In the genomic region with DNA sequence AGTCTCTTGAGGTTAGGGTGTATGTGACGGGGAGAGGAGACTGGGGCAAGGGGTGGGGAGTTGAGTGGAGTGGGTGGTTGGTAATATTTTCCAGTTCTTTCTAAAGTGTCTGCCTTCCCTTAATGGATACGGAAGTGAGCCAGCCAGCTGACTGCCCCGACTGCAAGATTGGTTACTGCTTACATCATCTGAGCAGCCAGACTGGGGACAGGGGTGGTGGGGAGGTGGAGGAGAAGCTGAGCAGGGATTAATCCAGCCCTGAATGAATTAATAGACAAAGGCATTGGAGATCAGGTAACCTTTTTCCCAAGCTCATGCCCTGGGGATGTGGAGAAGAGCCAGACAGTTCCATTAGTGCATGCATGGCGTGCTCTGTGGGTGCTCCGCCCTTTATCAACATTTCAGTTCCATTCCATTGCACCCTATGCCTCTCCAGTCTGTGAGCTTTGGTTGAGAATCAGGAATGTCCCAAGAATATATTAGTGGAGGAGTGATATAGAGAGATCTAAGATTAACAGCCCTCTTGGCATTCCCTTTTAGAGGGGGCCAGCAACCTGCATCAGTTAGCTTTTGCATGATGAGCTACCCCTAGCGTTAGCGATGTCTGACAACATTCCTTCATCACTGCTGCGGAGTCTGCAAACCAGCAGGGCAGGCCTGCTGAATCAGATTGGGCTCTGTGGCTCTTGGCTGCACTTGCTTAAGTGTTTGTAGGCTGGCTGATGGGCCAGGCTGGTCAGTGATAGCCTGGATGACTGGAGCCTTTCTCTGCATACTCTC, we compare ENCODE assay signal across 10 cellular contexts.
DNase-seq lines count a peak whose midpoint lies in the region; ATAC-seq and TF ChIP-seq lines count a peak whose summit lies in the region.
"Had no signal": no experiment of that assay in that cellular context is flagged by ENCODE, and none has a peak within 500 bp of the region (broad histone marks: within the 10 kb centered on the region; RNA-seq: fewer than 3 reads in every experiment).

No MANE protein-coding gene starts in this region.

- H3K4me3 Mint-ChIP-seq in activated CD4-positive, alpha-beta memory T cell treated with anti-CD3 and anti-CD28 coated beads, Interleukin-2, amount 10 ng/mL, durations not matched to agents 7 days and 5 days, result no peak overlapping the region
- no peak overlapping the region for H3K4me3 Mint-ChIP-seq in effector memory CD8-positive, alpha-beta T cell
- H3K4me3 Mint-ChIP-seq: activated naive CD4-positive, alpha-beta T cell treated with anti-CD3 and anti-CD28 coated beads, Interleukin-2, amount 50 U/mL, for 24 hours had no signal

- peaks cover 3% of the 10 kb centered on the region for H3K27me3 Mint-ChIP-seq in activated CD4-positive, alpha-beta memory T cell treated with anti-CD3 and anti-CD28 coated beads, Interleukin-2, amount 10 ng/mL, durations not matched to agents 7 days and 5 days
- H3K27me3 Mint-ChIP-seq in effector memory CD8-positive, alpha-beta T cell, result peaks cover 27 to 34% of the 10 kb centered on the region in 2 donors
- H3K27me3 Mint-ChIP-seq: activated naive CD4-positive, alpha-beta T cell treated with anti-CD3 and anti-CD28 coated beads, Interleukin-2, amount 50 U/mL, for 24 hours had no signal

- no peak for ATAC-seq in effector memory CD8-positive, alpha-beta T cell (replicated peaks)

- intact Hi-C loops in ascending aorta (cut with DNase I), result loop anchor here (1.0 to 10.0 kb wide), 4 partner anchors 17 to 238 kb away; no protein-coding TSS in a partner anchor
- intact Hi-C loops in transverse colon (cut with DNase I; ENCODE audit: low total_unique reads), result no loop called here

- 43 to 70% methylated on average over 3 to 7 of the region's 8 CpGs for WGBS in transverse colon (ENCODE audit: low coverage in 1 of 2), 2 donors

- POLR2A ChIA-PET in activated CD4-positive, alpha-beta memory T cell treated with anti-CD3 and anti-CD28 coated beads, Interleukin-2, amount 10 ng/mL, durations not matched to agents 7 days and 5 days (lab: Charles Lee), result interaction anchor here (0.6 kb wide), 1 partner anchor 729 kb away, joined by 3 read pairs; no protein-coding TSS in a partner anchor

- H3K9me3 ChIP-seq in ascending aorta (no peaks in the 10 kb centered on the region), transverse colon (no peaks in the 10 kb centered on the region)

- H3K27ac ChIP-seq in ascending aorta, result peak overlapping the region; percentile 90 to 93
- H3K27ac ChIP-seq in transverse colon, result peak overlapping the region; percentile 30 to 67 (median 51)

- DNase-seq in NCI-H1092 treated with DMSO at 0.1 percent for 48 hours (lab: John Stamatoyannopoulos, UW) (peak; percentile 17), NCI-H1092 (lab: John Stamatoyannopoulos, UW) (no peak), ascending aorta (ENCODE audit: low spot score in 2 of 2) (peak; percentile 73 to 94), islet precursor cell (peak; percentile 95), transverse colon (no peak)
- DNase-seq in activated CD4-positive, alpha-beta memory T cell treated with anti-CD3 and anti-CD28 coated beads, Interleukin-2, amount 10 ng/mL, durations not matched to agents 7 days and 5 days, result no peak
- no peak for DNase-seq in activated CD8-positive, alpha-beta memory T cell treated with anti-CD3 and anti-CD28 coated beads, Interleukin-2, amount 50 U/mL, for 4 hours
- no peak for DNase-seq in effector memory CD8-positive, alpha-beta T cell
- DNase-seq: nucleus accumbens had no signal

- no peak for TF ChIP-seq EP300 in transverse colon (IDR thresholded peaks at IDR 0.05; ENCODE audit: low read depth)

- TF ChIP-seq CTCF in ascending aorta (IDR thresholded peaks at IDR 0.05) (peak in 2 of 3 experiments; percentile 18 to 25), transverse colon (IDR thresholded peaks at IDR 0.05) (no peak)

- no peaks in the 10 kb centered on the region for H3K9me3 Mint-ChIP-seq in activated CD4-positive, alpha-beta memory T cell treated with anti-CD3 and anti-CD28 coated beads, Interleukin-2, amount 10 ng/mL, durations not matched to agents 7 days and 5 days
- peaks cover 0 to 2% of the 10 kb centered on the region in 2 donors for H3K9me3 Mint-ChIP-seq in effector memory CD8-positive, alpha-beta T cell
- H3K9me3 Mint-ChIP-seq: activated naive CD4-positive, alpha-beta T cell treated with anti-CD3 and anti-CD28 coated beads, Interleukin-2, amount 50 U/mL, for 24 hours had no signal

- H3K36me3 Mint-ChIP-seq in activated CD4-positive, alpha-beta memory T cell treated with anti-CD3 and anti-CD28 coated beads, Interleukin-2, amount 10 ng/mL, durations not matched to agents 7 days and 5 days (ENCODE audit: low read depth), result no peaks in the 10 kb centered on the region
- H3K36me3 Mint-ChIP-seq in effector memory CD8-positive, alpha-beta T cell (ENCODE audit: insufficient read depth), result no peaks in the 10 kb centered on the region
- H3K36me3 Mint-ChIP-seq: activated naive CD4-positive, alpha-beta T cell treated with anti-CD3 and anti-CD28 coated beads, Interleukin-2, amount 50 U/mL, for 24 hours had no signal

- no peak overlapping the region for H3K27ac Mint-ChIP-seq in activated CD4-positive, alpha-beta memory T cell treated with anti-CD3 and anti-CD28 coated beads, Interleukin-2, amount 10 ng/mL, durations not matched to agents 7 days and 5 days
- H3K27ac Mint-ChIP-seq in effector memory CD8-positive, alpha-beta T cell, result no peak overlapping the region
- H3K27ac Mint-ChIP-seq: activated naive CD4-positive, alpha-beta T cell treated with anti-CD3 and anti-CD28 coated beads, Interleukin-2, amount 50 U/mL, for 24 hours had no signal

- H3K36me3 ChIP-seq in ascending aorta, result no peaks in the 10 kb centered on the region
- no peaks in the 10 kb centered on the region for H3K36me3 ChIP-seq in transverse colon

- no peaks in the 10 kb centered on the region for H3K4me1 Mint-ChIP-seq in activated CD4-positive, alpha-beta memory T cell treated with anti-CD3 and anti-CD28 coated beads, Interleukin-2, amount 10 ng/mL, durations not matched to agents 7 days and 5 days
- no peaks in the 10 kb centered on the region for H3K4me1 Mint-ChIP-seq in effector memory CD8-positive, alpha-beta T cell (ENCODE audit: low read depth in 2 of 2)
- H3K4me1 Mint-ChIP-seq: activated naive CD4-positive, alpha-beta T cell treated with anti-CD3 and anti-CD28 coated beads, Interleukin-2, amount 50 U/mL, for 24 hours had no signal

- in situ Hi-C loops in transverse colon (cut with MboI; ENCODE audit: low pct_ligation_motif_present in 1 of 4, low pct_unique_long_range_greater_than_20kb in 1 of 4, low sequenced_read_pairs in 3 of 4), result no loop called here

- CTCF ChIA-PET in activated CD4-positive, alpha-beta memory T cell treated with anti-CD3 and anti-CD28 coated beads, Interleukin-2, amount 10 ng/mL, durations not matched to agents 7 days and 5 days (lab: Charles Lee), result interaction anchor here (1.1 kb wide), 1 partner anchor 126 kb away, joined by 3 read pairs; no protein-coding TSS in a partner anchor

- H3K27me3 ChIP-seq in ascending aorta, result no peaks in the 10 kb centered on the region
- no peaks in the 10 kb centered on the region for H3K27me3 ChIP-seq in transverse colon

- H3K4me3 ChIP-seq in ascending aorta, result no peak overlapping the region
- H3K4me3 ChIP-seq in transverse colon, result no peak overlapping the region

- H3K4me1 ChIP-seq in ascending aorta (peaks cover 11 to 28% of the 10 kb centered on the region in 2 donors), transverse colon (peaks cover 5 to 11% (median 7%) of the 10 kb centered on the region in 4 donors)

- TF ChIP-seq POLR2A in transverse colon (IDR thresholded peaks at IDR 0.05), result no peak

Comparison
In these comparisons a context has a peak if more than half of its experiments do, and no peak if none do; other contexts are left out.
1. DNase-seq: peak in NCI-H1092 treated with DMSO at 0.1 percent for 48 hours (single experiment), ascending aorta (2 of 2) and islet precursor cell (single experiment); none in NCI-H1092 (single experiment), transverse colon (single experiment), activated CD4-positive, alpha-beta memory T cell treated with anti-CD3 and anti-CD28 coated beads, Interleukin-2, amount 10 ng/mL, durations not matched to agents 7 days and 5 days (single experiment), activated CD8-positive, alpha-beta memory T cell treated with anti-CD3 and anti-CD28 coated beads, Interleukin-2, amount 50 U/mL, for 4 hours (single experiment) and effector memory CD8-positive, alpha-beta T cell (0 of 3).
2. CTCF ChIP-seq: peak in ascending aorta (2 of 3); none in transverse colon (0 of 5).